ENCODE assay signal across 19 cellular contexts in genomic region chr21:26107439-26107838, GRCh38.
"Had no signal": no experiment of that assay in that cellular context is flagged by ENCODE, and none has a peak within 500 bp of the region (broad histone marks: within the 10 kb centered on the region; RNA-seq: fewer than 3 reads in every experiment).

No MANE protein-coding gene starts in this region.

- H3K4me3 Mint-ChIP-seq: activated CD8-positive, alpha-beta memory T cell treated with anti-CD3 and anti-CD28 coated beads, Interleukin-2, amount 10 ng/mL, durations not matched to agents 7 days and 5 days; activated naive CD4-positive, alpha-beta T cell treated with anti-CD3 and anti-CD28 coated beads for 36 hours; activated naive CD8-positive, alpha-beta T cell treated with anti-CD3 and anti-CD28 coated beads, Interleukin-2, amount 50 U/mL, for 24 hours; dendritic cell treated with granulocyte-macrophage colony-stimulating factor and Interleukin-4, amounts not matched to agents 40 ng/mL and 50 ng/mL, for 4 days; effector memory CD8-positive, alpha-beta T cell; neural crest cell had no signal

- H3K4me3 ChIP-seq: heart left ventricle, right lobe of liver, stomach, thoracic aorta, upper lobe of right lung had no signal

- H3K4me1 Mint-ChIP-seq: activated CD8-positive, alpha-beta memory T cell treated with anti-CD3 and anti-CD28 coated beads, Interleukin-2, amount 10 ng/mL, durations not matched to agents 7 days and 5 days; activated naive CD8-positive, alpha-beta T cell treated with anti-CD3 and anti-CD28 coated beads, Interleukin-2, amount 50 U/mL, for 24 hours had no signal

- H3K27ac Mint-ChIP-seq: activated CD8-positive, alpha-beta memory T cell treated with anti-CD3 and anti-CD28 coated beads, Interleukin-2, amount 10 ng/mL, durations not matched to agents 7 days and 5 days; activated naive CD4-positive, alpha-beta T cell treated with anti-CD3 and anti-CD28 coated beads for 36 hours; activated naive CD8-positive, alpha-beta T cell treated with anti-CD3 and anti-CD28 coated beads, Interleukin-2, amount 50 U/mL, for 24 hours; activated T-helper 2 cell treated with anti-CD3 and anti-CD28 coated beads, Interferon-gamma antibody, Interleukin-2, Interleukin-4, amounts not matched to agents 10 μg/mL and 5 μg/mL and 100 μg/mL, durations not matched to agents 14 hours and 24 hours and 36 hours; dendritic cell treated with granulocyte-macrophage colony-stimulating factor and Interleukin-4, amounts not matched to agents 40 ng/mL and 50 ng/mL, for 4 days; effector memory CD8-positive, alpha-beta T cell had no signal

- H3K27me3 Mint-ChIP-seq: activated CD8-positive, alpha-beta memory T cell treated with anti-CD3 and anti-CD28 coated beads, Interleukin-2, amount 10 ng/mL, durations not matched to agents 7 days and 5 days; activated naive CD8-positive, alpha-beta T cell treated with anti-CD3 and anti-CD28 coated beads, Interleukin-2, amount 50 U/mL, for 24 hours; dendritic cell treated with granulocyte-macrophage colony-stimulating factor and Interleukin-4, amounts not matched to agents 40 ng/mL and 50 ng/mL, for 4 days; effector memory CD8-positive, alpha-beta T cell had no signal

- H3K36me3 Mint-ChIP-seq: activated CD8-positive, alpha-beta memory T cell treated with anti-CD3 and anti-CD28 coated beads, Interleukin-2, amount 10 ng/mL, durations not matched to agents 7 days and 5 days had no signal

- H3K9me3 ChIP-seq: right lobe of liver, stomach, thoracic aorta, upper lobe of right lung had no signal

- DNase-seq: activated CD4-positive, alpha-beta T cell treated with anti-CD3 and anti-CD28 coated beads for 1 hour; activated CD4-positive, alpha-beta T cell treated with anti-CD3 and anti-CD28 coated beads, Interleukin-2, amount 50 U/mL, for 48 hours; activated CD8-positive, alpha-beta memory T cell treated with anti-CD3 and anti-CD28 coated beads, Interleukin-2, amount 10 ng/mL, durations not matched to agents 7 days and 5 days; activated naive CD4-positive, alpha-beta T cell treated with anti-CD3 and anti-CD28 coated beads for 36 hours; activated naive CD8-positive, alpha-beta T cell treated with anti-CD3 and anti-CD28 coated beads, Interleukin-2, amount 50 U/mL, for 24 hours; activated T-cell treated with anti-CD3 and anti-CD28 coated beads, Interleukin-2, amount 50 U/mL, for 1 hour; aorta; cerebellar nuclear complex; effector memory CD8-positive, alpha-beta T cell; heart left ventricle; islet precursor cell; right lobe of liver; stomach; T1000; upper lobe of right lung had no signal

- H3K4me1 ChIP-seq: right lobe of liver, upper lobe of right lung had no signal

- H3K27me3 ChIP-seq: heart left ventricle, right lobe of liver, stomach, upper lobe of right lung had no signal

- H3K9me3 Mint-ChIP-seq: activated naive CD4-positive, alpha-beta T cell treated with anti-CD3 and anti-CD28 coated beads for 36 hours; activated T-helper 2 cell treated with anti-CD3 and anti-CD28 coated beads, Interferon-gamma antibody, Interleukin-2, Interleukin-4, amounts not matched to agents 10 μg/mL and 5 μg/mL and 100 μg/mL, durations not matched to agents 14 hours and 24 hours and 36 hours; dendritic cell treated with granulocyte-macrophage colony-stimulating factor and Interleukin-4, amounts not matched to agents 40 ng/mL and 50 ng/mL, for 4 days had no signal

- H3K27ac ChIP-seq: heart left ventricle, right lobe of liver, stomach, thoracic aorta, upper lobe of right lung had no signal
